26 cellular contexts compared by ENCODE assay signal in the genomic region with DNA sequence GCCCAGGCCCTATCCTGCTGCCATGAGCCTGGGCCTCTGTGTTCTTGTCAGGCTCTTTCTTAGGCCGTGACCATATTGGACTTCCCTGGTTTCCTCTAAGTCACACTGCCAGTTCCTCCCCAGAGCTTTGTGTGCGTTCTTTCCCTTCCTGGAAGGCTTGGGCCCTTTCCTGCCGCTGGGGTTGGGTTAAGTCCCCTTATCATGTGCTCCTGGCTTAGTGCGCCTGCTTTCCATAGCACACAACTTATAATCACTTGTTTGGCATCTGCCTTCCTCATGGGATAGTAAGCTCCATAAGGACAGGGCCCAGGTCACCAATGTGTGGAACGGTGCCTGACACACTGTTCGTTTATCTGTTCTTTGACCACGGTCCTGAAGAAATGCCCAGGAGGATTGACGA. TPM values are rescaled to one million over a fixed set of nuclear protein-coding genes. Genes with fewer than 3 reads are reported as not detected.
DNase-seq lines count a peak whose midpoint lies in the region; ATAC-seq, FAIRE-seq and TF ChIP-seq lines count a peak whose summit lies in the region.
"Had no signal": no experiment of that assay in that cellular context is flagged by ENCODE, and none has a peak within 500 bp of the region (broad histone marks: within the 10 kb centered on the region; RNA-seq: fewer than 3 reads in every experiment).

No MANE protein-coding gene starts in this region.

- H3K9me3 ChIP-seq in BLaER1 (no peaks in the 10 kb centered on the region), endodermal cell (ENCODE audit: control insufficient read depth, low read length) (no peaks in the 10 kb centered on the region), pancreas (no peaks in the 10 kb centered on the region)

- no peaks in the 10 kb centered on the region for H3K27me3 Mint-ChIP-seq in WTC11 (ENCODE audit: low read depth)
- H3K27me3 Mint-ChIP-seq in endodermal cell (ENCODE audit: insufficient read depth): no peaks in the 10 kb centered on the region
- H3K27me3 Mint-ChIP-seq in activated CD4-positive, alpha-beta memory T cell treated with anti-CD3 and anti-CD28 coated beads for 36 hours: no peaks in the 10 kb centered on the region
- no peaks in the 10 kb centered on the region for H3K27me3 Mint-ChIP-seq in effector memory CD8-positive, alpha-beta T cell
- H3K27me3 Mint-ChIP-seq: B cell had no signal

- CTCF ChIA-PET in WTC11 (lab: Charles Lee): no interaction called here
- CTCF ChIA-PET in activated CD4-positive, alpha-beta memory T cell treated with anti-CD3 and anti-CD28 coated beads for 36 hours (lab: Charles Lee): no interaction called here

- FAIRE-seq in pancreas (lab: Jason Lieb, UNC): no peak
- FAIRE-seq: GM18507, RCC 7860 had no signal

- ATAC-seq in WTC11 (no peak), pancreas (no peak), HG03571 (IDR thresholded peaks at IDR 0.05; ENCODE audit: unreplicated experiment) (no peak)
- ATAC-seq in effector memory CD8-positive, alpha-beta T cell (replicated peaks): no peak
- ATAC-seq: HCT116 had no signal

- H3K4me1 Mint-ChIP-seq in WTC11: peaks cover 25% of the 10 kb centered on the region
- peaks cover 8% of the 10 kb centered on the region for H3K4me1 Mint-ChIP-seq in endodermal cell
- H3K4me1 Mint-ChIP-seq in activated CD4-positive, alpha-beta memory T cell treated with anti-CD3 and anti-CD28 coated beads for 36 hours (ENCODE audit: low read depth): peaks cover 17% of the 10 kb centered on the region
- H3K4me1 Mint-ChIP-seq in effector memory CD8-positive, alpha-beta T cell (ENCODE audit: low read depth in 2 of 2): peaks cover 12 to 15% of the 10 kb centered on the region in 2 donors
- H3K4me1 Mint-ChIP-seq: B cell had no signal

- H3K27ac ChIP-seq in BLaER1 (peak overlapping the region; percentile 47), endodermal cell (ENCODE audit: low read depth, low read length) (no peak overlapping the region), pancreas (peak overlapping the region in 3 of 4 donors; percentile 39 to 80 (median 79))
- H3K27ac ChIP-seq: 22Rv1, GM23248, SK-N-MC had no signal

- H3K4me1 ChIP-seq in BLaER1: peaks cover 56% of the 10 kb centered on the region
- H3K4me1 ChIP-seq in endodermal cell (ENCODE audit: control insufficient read depth, insufficient read depth, low read length): no peaks in the 10 kb centered on the region
- peaks cover 0 to 4% (median 3%) of the 10 kb centered on the region in 3 donors for H3K4me1 ChIP-seq in pancreas

- H3K4me3 ChIP-seq in BLaER1 (no peak overlapping the region), endodermal cell (ENCODE audit: low read length) (no peak overlapping the region), pancreas (no peak overlapping the region)
- H3K4me3 ChIP-seq: GM23248, SK-N-MC had no signal

- H3K36me3 ChIP-seq in BLaER1: no peaks in the 10 kb centered on the region
- H3K36me3 ChIP-seq in endodermal cell (ENCODE audit: control insufficient read depth, insufficient read depth, low read length): no peaks in the 10 kb centered on the region
- H3K36me3 ChIP-seq in pancreas: no peaks in the 10 kb centered on the region

- no peak overlapping the region for H3K4me3 Mint-ChIP-seq in WTC11
- H3K4me3 Mint-ChIP-seq in endodermal cell: no peak overlapping the region
- no peak overlapping the region for H3K4me3 Mint-ChIP-seq in activated CD4-positive, alpha-beta memory T cell treated with anti-CD3 and anti-CD28 coated beads for 36 hours
- no peak overlapping the region for H3K4me3 Mint-ChIP-seq in effector memory CD8-positive, alpha-beta T cell
- H3K4me3 Mint-ChIP-seq: B cell had no signal

- H3K27ac Mint-ChIP-seq in WTC11 (0 out of 2 replicates have a peak overlapping the region, but pooled peaks have one; percentile 41), endodermal cell (peak overlapping the region; percentile 48)
- H3K27ac Mint-ChIP-seq in activated CD4-positive, alpha-beta memory T cell treated with anti-CD3 and anti-CD28 coated beads for 36 hours: no peak overlapping the region
- H3K27ac Mint-ChIP-seq in effector memory CD8-positive, alpha-beta T cell: no peak overlapping the region
- H3K27ac Mint-ChIP-seq: B cell had no signal

- TF ChIP-seq CTCF in WTC11 (IDR thresholded peaks at IDR 0.05) (no peak), endodermal cell (conservative IDR thresholded peaks at IDR 0.05) (no peak), pancreas (IDR thresholded peaks at IDR 0.05) (no peak)

- peak overlapping the region; percentile 45 for H3K4me2 ChIP-seq in BLaER1

- no peak for DNase-seq in WTC11 (ENCODE audit: low spot score)
- DNase-seq in endodermal cell: peak; percentile 35
- no peak for DNase-seq in pancreas
- no peak for DNase-seq in NCI-H146 (lab: John Stamatoyannopoulos, UW)
- DNase-seq in activated CD4-positive, alpha-beta memory T cell treated with anti-CD3 and anti-CD28 coated beads for 36 hours: no peak
- DNase-seq in effector memory CD8-positive, alpha-beta T cell: no peak
- DNase-seq: DMS153, DND-41, GM23248, Kasumi-1, MV-4-11, NCI-H1105, NCI-H1436 treated with DMSO at 0.1 percent for 48 hours, NCI-H1930, NCI-H446, NCI-H524 treated with DMSO at 0.1 percent for 48 hours, NCI-H774, SIG-M5 had no signal

- H3K36me3 Mint-ChIP-seq in WTC11 (no peaks in the 10 kb centered on the region), endodermal cell (ENCODE audit: low read depth) (no peaks in the 10 kb centered on the region)
- no peaks in the 10 kb centered on the region for H3K36me3 Mint-ChIP-seq in activated CD4-positive, alpha-beta memory T cell treated with anti-CD3 and anti-CD28 coated beads for 36 hours
- H3K36me3 Mint-ChIP-seq in effector memory CD8-positive, alpha-beta T cell (ENCODE audit: insufficient read depth): peaks cover 8% of the 10 kb centered on the region

- intact Hi-C loops in pancreas (cut with DNase I): no loop called here
- intact Hi-C loops in activated CD4-positive, alpha-beta memory T cell treated with anti-CD3 and anti-CD28 coated beads for 36 hours (cut with micrococcal nuclease): no loop called here

- H3K27me3 ChIP-seq in BLaER1 (no peaks in the 10 kb centered on the region), endodermal cell (ENCODE audit: control insufficient read depth, insufficient read depth, low read length, poor library complexity, severe bottlenecking) (no peaks in the 10 kb centered on the region), pancreas (no peaks in the 10 kb centered on the region)

- H3K9me3 Mint-ChIP-seq in WTC11 (no peaks in the 10 kb centered on the region), endodermal cell (no peaks in the 10 kb centered on the region)
- no peaks in the 10 kb centered on the region for H3K9me3 Mint-ChIP-seq in activated CD4-positive, alpha-beta memory T cell treated with anti-CD3 and anti-CD28 coated beads for 36 hours
- H3K9me3 Mint-ChIP-seq in effector memory CD8-positive, alpha-beta T cell: no peaks in the 10 kb centered on the region

- no peak overlapping the region for H3K9ac ChIP-seq in BLaER1
- no peak overlapping the region for H3K9ac ChIP-seq in endodermal cell (ENCODE audit: extremely low read depth, low read length, poor library complexity, severe bottlenecking)
- H3K9ac ChIP-seq: GM23248 had no signal

- POLR2A ChIA-PET in WTC11 (lab: Charles Lee): no interaction called here
- POLR2A ChIA-PET in activated CD4-positive, alpha-beta memory T cell treated with anti-CD3 and anti-CD28 coated beads for 36 hours (lab: Charles Lee): no interaction called here

- no peaks in the 10 kb centered on the region for H4K20me1 ChIP-seq in BLaER1

- WGBS in endodermal cell (ENCODE audit: insufficient coverage in 1 of 2, insufficient read length in 1 of 2), 2 experiments: 92 to 95% methylated on average over 6 to 8 of the region's 8 CpGs
- 80 to 82% methylated on average over 8 of the region's 8 CpGs for WGBS in pancreas, 2 donors

TF ChIP-seq in WTC11, 78 proteins besides CTCF, POLR2A, EP300 and RAD21 (continues in another document):
- no peak for TF ChIP-seq ELF4 (CRISPR knock-in tag; IDR thresholded peaks at IDR 0.05; ENCODE audit: low read depth)
- TF ChIP-seq, protein P1, sequence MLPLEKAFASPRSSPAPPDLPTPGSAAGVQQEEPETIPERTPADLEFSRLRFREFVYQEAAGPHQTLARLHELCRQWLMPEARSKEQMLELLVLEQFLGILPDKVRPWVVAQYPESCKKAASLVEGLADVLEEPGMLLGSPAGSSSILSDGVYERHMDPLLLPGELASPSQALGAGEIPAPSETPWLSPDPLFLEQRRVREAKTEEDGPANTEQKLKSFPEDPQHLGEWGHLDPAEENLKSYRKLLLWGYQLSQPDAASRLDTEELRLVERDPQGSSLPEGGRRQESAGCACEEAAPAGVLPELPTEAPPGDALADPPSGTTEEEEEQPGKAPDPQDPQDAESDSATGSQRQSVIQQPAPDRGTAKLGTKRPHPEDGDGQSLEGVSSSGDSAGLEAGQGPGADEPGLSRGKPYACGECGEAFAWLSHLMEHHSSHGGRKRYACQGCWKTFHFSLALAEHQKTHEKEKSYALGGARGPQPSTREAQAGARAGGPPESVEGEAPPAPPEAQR (CRISPR knock-in tag; IDR thresholded peaks at IDR 0.05): no peak

RNA-seq across cellular contexts. Expression of gene NIFK, which starts 31.3 kb away (rescaled TPM):
- total RNA-seq in WTC11 (2021) (72.4 to 91.3 TPM (median 74.5 TPM) in 3 replicates), endodermal cell (10 to 100 TPM; 64.2 to 88.5 TPM), pancreas (10 to 100 TPM; 22.9 to 40.4 (median 25.7) TPM)
- polyA plus RNA-seq in endodermal cell (2013, experiment 1 of 2): 43.2 TPM
- polyA plus RNA-seq in endodermal cell (2013, experiment 2 of 2): 37.8 TPM
- polyA plus RNA-seq in pancreas: 10 to 100 TPM; 24.5 to 34.5 TPM
- 100 to 1,000 TPM; 244 to 252 TPM for total RNA-seq in activated CD4-positive, alpha-beta memory T cell treated with anti-CD3 and anti-CD28 coated beads for 36 hours

RNA-seq across cellular contexts. Expression of gene TSN, which starts 50.1 kb away (rescaled TPM):
- total RNA-seq in WTC11 (2021) (68.5 to 87.3 TPM (median 77.1 TPM) in 3 replicates), endodermal cell (10 to 100 TPM; 71.5 to 79.8 TPM), pancreas (10 to 100 TPM; 12.6 to 30.3 (median 24.9) TPM)
- polyA plus RNA-seq in endodermal cell (2013, experiment 1 of 2): 80.9 TPM
- 71.0 TPM for polyA plus RNA-seq in endodermal cell (2013, experiment 2 of 2)
- polyA plus RNA-seq in pancreas: 10 to 100 TPM; 10.9 to 22.5 TPM
- 10 to 100 TPM; 68.8 to 74.5 TPM for total RNA-seq in activated CD4-positive, alpha-beta memory T cell treated with anti-CD3 and anti-CD28 coated beads for 36 hours

RNA-seq across cellular contexts. Expression of gene CLASP1, which starts 56.1 kb away (rescaled TPM):
- 47.2 to 50.0 TPM (median 48.7 TPM) in 3 replicates for total RNA-seq in WTC11 (2021)
- 10 to 100 TPM; 87.0 to 88.3 TPM for total RNA-seq in endodermal cell
- polyA plus RNA-seq in endodermal cell (2013, experiment 1 of 2): 56.6 TPM
- polyA plus RNA-seq in endodermal cell (2013, experiment 2 of 2): 49.5 TPM
- 10 to 100 TPM; 17.1 to 34.5 (median 23.2) TPM for total RNA-seq in pancreas
- polyA plus RNA-seq in pancreas: 1 to 10 TPM; 8.9 to 9.3 TPM
- total RNA-seq in activated CD4-positive, alpha-beta memory T cell treated with anti-CD3 and anti-CD28 coated beads for 36 hours: 100 to 1,000 TPM; 122 to 126 TPM

Comparison
In these comparisons a context has a peak if more than half of its experiments do, and no peak if none do; other contexts are left out.
1. H3K27ac Mint-ChIP-seq: peak in WTC11 (single experiment) and endodermal cell (single experiment); none in activated CD4-positive, alpha-beta memory T cell treated with anti-CD3 and anti-CD28 coated beads for 36 hours (single experiment) and effector memory CD8-positive, alpha-beta T cell (0 of 2).